In the genomic region with DNA sequence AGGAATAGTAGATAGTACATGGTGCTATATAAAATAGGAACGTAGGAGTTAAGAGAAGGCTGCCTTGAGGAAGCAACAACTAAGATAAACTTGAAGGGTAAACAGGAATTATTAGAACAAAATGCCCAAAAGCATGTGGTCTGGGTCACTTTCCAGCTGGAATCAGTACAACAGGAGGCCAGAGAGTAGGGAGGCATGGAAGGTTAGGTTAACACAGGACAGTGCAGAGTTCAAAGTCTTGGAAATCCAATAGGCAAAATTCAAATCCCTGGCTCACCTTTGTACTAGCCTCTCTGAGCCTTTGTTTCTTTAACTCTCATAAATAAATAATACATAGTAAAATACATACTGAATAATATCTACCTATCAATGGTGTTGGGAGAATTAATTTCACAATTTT, we compare ENCODE assay signal across 15 cellular contexts.
"Had no signal": no experiment of that assay in that cellular context is flagged by ENCODE, and none has a peak within 500 bp of the region (broad histone marks: within the 10 kb centered on the region; RNA-seq: fewer than 3 reads in every experiment).

No MANE protein-coding gene starts in this region.

- H3K4me3 ChIP-seq: dorsolateral prefrontal cortex, esophagus muscularis mucosa, gastrocnemius medialis, heart right ventricle, mucosa of descending colon, tibial artery, upper lobe of left lung had no signal

- DNase-seq: cortex of kidney; dorsolateral prefrontal cortex; effector CD8-positive, alpha-beta T cell; gastrocnemius medialis; heart right ventricle; left ventricle myocardium superior; mucosa of descending colon; posterior cingulate gyrus; stimulated activated CD4-positive, alpha-beta T cell treated with anti-CD3 and anti-CD28 coated beads, Interleukin-15, amount 100 ng/mL, for 24 hours; stimulated activated CD4-positive, alpha-beta T cell treated with anti-CD3 and anti-CD28 coated beads, Interleukin-1b, Interleukin-23, amount 100 ng/mL, for 48 hours; tibial artery; upper lobe of left lung had no signal

- H3K27me3 ChIP-seq: esophagus muscularis mucosa, gastrocnemius medialis, heart right ventricle, neutrophil, tibial artery, upper lobe of left lung had no signal

- H3K9me3 ChIP-seq: esophagus muscularis mucosa, gastrocnemius medialis, heart right ventricle, mucosa of descending colon, neutrophil, tibial artery, upper lobe of left lung had no signal

- H3K36me3 ChIP-seq: esophagus muscularis mucosa, gastrocnemius medialis, heart right ventricle, neutrophil, tibial artery, upper lobe of left lung had no signal

- ATAC-seq: gastrocnemius medialis; mucosa of descending colon; stimulated activated memory B cell treated with anti-CD40 and anti-IgM and Interleukin-4, amounts not matched to agents 10 μg/mL and 1 μg/mL and 100 μg/mL, for 72 hours had no signal

- H3K4me1 ChIP-seq: esophagus muscularis mucosa, gastrocnemius medialis had no signal

- H3K27ac ChIP-seq: dorsolateral prefrontal cortex, esophagus muscularis mucosa, gastrocnemius medialis, heart right ventricle, neutrophil, tibial artery had no signal
